ENCODE assay signal across 18 cellular contexts in the genomic region with DNA sequence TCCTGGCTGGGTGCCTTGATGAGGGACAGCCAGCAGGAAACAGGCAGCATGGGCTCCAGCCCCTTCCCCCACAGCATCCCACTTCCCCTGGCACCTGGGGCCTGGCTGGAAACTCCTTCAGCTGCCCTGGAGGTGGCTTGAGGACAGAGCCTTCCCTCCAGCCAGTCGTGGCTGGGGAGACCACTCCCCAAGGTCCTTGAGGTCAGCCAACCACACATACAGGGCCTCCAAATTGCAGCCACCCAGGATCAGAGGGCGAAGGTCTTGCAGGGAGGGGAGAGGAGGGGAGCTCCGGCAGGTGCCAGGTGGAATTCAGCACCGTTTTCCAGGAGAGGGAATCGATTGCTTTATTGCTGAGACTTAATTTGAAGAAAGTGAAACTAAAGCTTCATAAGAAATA.
"Had no signal": no experiment of that assay in that cellular context is flagged by ENCODE, and none has a peak within 500 bp of the region (broad histone marks: within the 10 kb centered on the region; RNA-seq: fewer than 3 reads in every experiment).

No MANE protein-coding gene starts in this region.

- DNase-seq: activated CD4-positive, alpha-beta T cell treated with anti-CD3 and anti-CD28 coated beads for 1 hour; activated CD4-positive, alpha-beta T cell treated with anti-CD3 and anti-CD28 coated beads, Interleukin-2, amount 50 U/mL, for 1 hour; activated CD8-positive, alpha-beta T cell treated with anti-CD3 and anti-CD28 coated beads, Interleukin-2, amount 10 ng/mL, durations not matched to agents 7 days and 5 days; activated gamma-delta T cell; activated naive CD4-positive, alpha-beta T cell treated with anti-CD3 and anti-CD28 coated beads, Interleukin-2, amount 50 U/mL, for 16 hours; activated naive CD8-positive, alpha-beta T cell treated with anti-CD3 and anti-CD28 coated beads, Interleukin-2, amount 50 U/mL, for 24 hours; body of pancreas; effector CD8-positive, alpha-beta T cell; foreskin keratinocyte; left lung; midbrain; nucleus accumbens; stimulated activated CD4-positive, alpha-beta T cell treated with anti-CD3 and anti-CD28 coated beads, Interleukin-4, amount 100 ng/mL, for 24 hours; stimulated activated naive CD4-positive, alpha-beta T cell treated with Interleukin-2 at 50 U/mL for 16 hours; T-helper 9 cell; upper lobe of left lung had no signal

- H3K27ac ChIP-seq: body of pancreas, cardiac muscle cell, foreskin keratinocyte, left lung, thoracic aorta, upper lobe of left lung had no signal

- H3K9me3 ChIP-seq: body of pancreas, left lung, thoracic aorta, upper lobe of left lung had no signal

- H3K27me3 ChIP-seq: body of pancreas, cardiac muscle cell, foreskin keratinocyte, upper lobe of left lung had no signal

- H3K36me3 ChIP-seq: cardiac muscle cell, left lung, thoracic aorta, upper lobe of left lung had no signal

- ATAC-seq: activated CD8-positive, alpha-beta T cell treated with anti-CD3 and anti-CD28 coated beads, Interleukin-2, amount 10 ng/mL, durations not matched to agents 7 days and 5 days; activated naive CD8-positive, alpha-beta T cell treated with anti-CD3 and anti-CD28 coated beads, Interleukin-2, amount 50 U/mL, for 24 hours; body of pancreas; foreskin keratinocyte; left lung had no signal

- H3K4me3 ChIP-seq: body of pancreas, cardiac muscle cell, left lung, thoracic aorta, upper lobe of left lung had no signal

- H3K4me1 ChIP-seq: body of pancreas, foreskin keratinocyte, left lung, upper lobe of left lung had no signal
